Comparison of ENCODE assay signal across 8 cellular contexts in genomic region chr7:112206238-112207105, GRCh38. TPM values are rescaled to one million over a fixed set of nuclear protein-coding genes. Genes with fewer than 3 reads are reported as not detected.
DNase-seq lines count a peak whose midpoint lies in the region; ATAC-seq and TF ChIP-seq lines count a peak whose summit lies in the region.

TSS of gene DOCK4 (minus strand) at chr7:112206399. CDS start at chr7:112206138, 261 bp downstream.
A gene with protein sequence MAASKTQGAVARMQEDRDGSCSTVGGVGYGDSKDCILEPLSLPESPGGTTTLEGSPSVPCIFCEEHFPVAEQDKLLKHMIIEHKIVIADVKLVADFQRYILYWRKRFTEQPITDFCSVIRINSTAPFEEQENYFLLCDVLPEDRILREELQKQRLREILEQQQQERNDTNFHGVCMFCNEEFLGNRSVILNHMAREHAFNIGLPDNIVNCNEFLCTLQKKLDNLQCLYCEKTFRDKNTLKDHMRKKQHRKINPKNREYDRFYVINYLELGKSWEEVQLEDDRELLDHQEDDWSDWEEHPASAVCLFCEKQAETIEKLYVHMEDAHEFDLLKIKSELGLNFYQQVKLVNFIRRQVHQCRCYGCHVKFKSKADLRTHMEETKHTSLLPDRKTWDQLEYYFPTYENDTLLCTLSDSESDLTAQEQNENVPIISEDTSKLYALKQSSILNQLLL (plus strand): TSS chr7:112206695. CDS start chr7:112206717, 22 bp downstream.

- H3K4me3 ChIP-seq in DND-41 (ENCODE audit: low read depth in 1 of 2, low read length in 2 of 2) = peak within 1 kb of the TSS; percentile 89 to 93
- peak within 1 kb of the TSS; percentile 76 to 95 (median 91) for H3K4me3 ChIP-seq in Peyer's patch
- H3K4me3 ChIP-seq in esophagus squamous epithelium = peak within 1 kb of the TSS; percentile 77 to 99 (median 80)

- peaks cover 4% of the 10 kb centered on the region; the same call in 1 of the 2 replicates for H3K36me3 ChIP-seq in DND-41 (ENCODE audit: insufficient read depth, low read length)
- no peaks in the 10 kb centered on the region for H3K36me3 ChIP-seq in KOPT-K1 (ENCODE audit: insufficient read depth, low read length)
- H3K36me3 ChIP-seq in Peyer's patch = no peaks in the 10 kb centered on the region
- H3K36me3 ChIP-seq in esophagus squamous epithelium = no peaks in the 10 kb centered on the region

- peaks cover under 1% of the 10 kb centered on the region; the same call in 1 of the 2 replicates for H4K20me1 ChIP-seq in DND-41 (ENCODE audit: insufficient read depth, low read length)

- H3K27me3 ChIP-seq in DND-41 (ENCODE audit: insufficient read depth, low read length, poor library complexity) (peaks cover 22% of the 10 kb centered on the region), Peyer's patch (no peaks in the 10 kb centered on the region), esophagus squamous epithelium (no peaks in the 10 kb centered on the region)

- H2AFZ ChIP-seq in DND-41 (ENCODE audit: low read depth, low read length) = peak within 1 kb of the TSS; percentile 96

- intact Hi-C loops in esophagus squamous epithelium (cut with DNase I) = loop anchor here (10.0 kb wide), 1 partner anchor 248 kb away; the partner anchor contains the start of gene IFRD1

- peak within 1 kb of the TSS; percentile 100 for H3K4me2 ChIP-seq in DND-41 (ENCODE audit: insufficient read depth, low read length)

- ATAC-seq in DND-41 (ENCODE audit: insufficient read depth, low read depth) = peak; percentile 88
- ATAC-seq in GM21825 (IDR thresholded peaks at IDR 0.05; ENCODE audit: unreplicated experiment) = peak; percentile 96

- H3K4me1 ChIP-seq in DND-41 (ENCODE audit: insufficient read depth, low read length) (peaks cover 38% of the 10 kb centered on the region), Peyer's patch (peaks cover 0 to 13% (median 2%) of the 10 kb centered on the region in 4 donors), esophagus squamous epithelium (peaks cover 6 to 54% (median 12%) of the 10 kb centered on the region in 3 donors)

- H3K9ac ChIP-seq in DND-41 (ENCODE audit: low read depth, low read length) = peak within 1 kb of the TSS; percentile 67

- peak; percentile 13 to 83 for TF ChIP-seq POLR2A in Peyer's patch (IDR thresholded peaks at IDR 0.05)
- peak in 3 of 4 donors; percentile 83 to 93 (median 91) for TF ChIP-seq POLR2A in esophagus squamous epithelium (IDR thresholded peaks at IDR 0.05)

- H3K9me3 ChIP-seq in DND-41 (ENCODE audit: insufficient read depth, low read length, severe bottlenecking) = no peaks in the 10 kb centered on the region
- no peaks in the 10 kb centered on the region for H3K9me3 ChIP-seq in KOPT-K1 (ENCODE audit: insufficient read depth, low read length, poor library complexity, severe bottlenecking)
- H3K9me3 ChIP-seq in Peyer's patch = no peaks in the 10 kb centered on the region
- H3K9me3 ChIP-seq in esophagus squamous epithelium = no peaks in the 10 kb centered on the region

- 0 to 2% methylated on average over 13 to 28 of the region's 73 CpGs for WGBS in esophagus squamous epithelium, 2 donors

- H3K79me2 ChIP-seq in DND-41 (ENCODE audit: insufficient read depth, low read length) = peaks cover 42% of the 10 kb centered on the region

- no peak for TF ChIP-seq CTCF in DND-41 (IDR thresholded peaks at IDR 0.05; ENCODE audit: borderline replicate concordance, extremely low read depth, low read length, poor library complexity, severe bottlenecking)
- no peak for TF ChIP-seq CTCF in Peyer's patch (IDR thresholded peaks at IDR 0.05)
- peak in 3 of 6 experiments; percentile 4 to 35 (median 5) for TF ChIP-seq CTCF in esophagus squamous epithelium (IDR thresholded peaks at IDR 0.05)

- peak within 1 kb of the TSS; percentile 75 for H3K27ac ChIP-seq in DND-41 (ENCODE audit: low read length)
- H3K27ac ChIP-seq in KOPT-K1 (ENCODE audit: low read depth, low read length, poor library complexity, severe bottlenecking) = peak within 1 kb of the TSS; percentile 57
- H3K27ac ChIP-seq in Peyer's patch = peak within 1 kb of the TSS; percentile 78 to 84 (median 80)
- peak within 1 kb of the TSS; percentile 83 to 94 (median 90) for H3K27ac ChIP-seq in esophagus squamous epithelium

- DNase-seq in DND-41 (peak; percentile 99), Peyer's patch (peak; percentile 99), activated T-helper 1 cell treated with Interleukin-2 at 50 U/mL for 16 hours (ENCODE audit: low read depth) (peak; percentile 98), esophagus squamous epithelium (lab: John Stamatoyannopoulos, UW) (peak; percentile 97), myocyte (ENCODE audit: low read depth) (peak; percentile 100)
- DNase-seq in stimulated activated CD8-positive, alpha-beta memory T cell treated with anti-CD3 and anti-CD28 coated beads, Interleukin-7, amount 100 ng/mL, for 4 hours (ENCODE audit: low read depth in 2 of 2) = peak; percentile 97 to 100

RNA-seq across cellular contexts. Expression of gene DOCK4, which starts in this region (rescaled TPM):
- total RNA-seq in Peyer's patch (10 to 100 TPM in 3 of 4 donors, 1 to 10 TPM in 1; 5.1 to 52.8 (median 15.5) TPM), esophagus squamous epithelium (10 to 100 TPM in 3 of 4 donors, 1 to 10 TPM in 1; 9.9 to 30.9 (median 13.7) TPM), myocyte (13.2 and 16.3 TPM in 2 replicates)
- polyA plus RNA-seq in myocyte (2012) = 2.0 TPM

RNA-seq across cellular contexts. Expression of the second gene that starts in this region (rescaled TPM):
- total RNA-seq in Peyer's patch = 10 to 100 TPM; 18.3 to 25.6 (median 19.5) TPM
- 10 to 100 TPM in 3 of 4 donors, 1 to 10 TPM in 1; 7.3 to 32.0 (median 19.6) TPM for total RNA-seq in esophagus squamous epithelium
- 31.4 and 42.9 TPM in 2 replicates for total RNA-seq in myocyte
- polyA plus RNA-seq in myocyte (2012) = 9.5 TPM

Comparison
In these comparisons a context has a peak if more than half of its experiments do, and no peak if none do; other contexts are left out.
1. Peak in every context shown above with its lines: DNase-seq, ATAC-seq, H3K4me3 ChIP-seq and H3K27ac ChIP-seq.